Comparison of ENCODE assay signal across 17 cellular contexts in genomic region chr3:108437439-108437838, GRCh38.
DNase-seq lines count a peak whose midpoint lies in the region; ATAC-seq and TF ChIP-seq lines count a peak whose summit lies in the region.
"Had no signal": no experiment of that assay in that cellular context is flagged by ENCODE, and none has a peak within 500 bp of the region (broad histone marks: within the 10 kb centered on the region; RNA-seq: fewer than 3 reads in every experiment).

No MANE protein-coding gene starts in this region.

- DNase-seq in SHP77 treated with DMSO at 0.1 percent for 48 hours (lab: John Stamatoyannopoulos, UW): peak; percentile 1
- no peak for DNase-seq in SHP77 (lab: John Stamatoyannopoulos, UW)
- DNase-seq in NCI-H524 treated with DMSO at 0.1 percent for 48 hours (lab: John Stamatoyannopoulos, UW): peak; percentile 2
- DNase-seq in colonic mucosa: peak; percentile 85
- peak; percentile 67 for DNase-seq in transverse colon
- DNase-seq in stimulated activated CD4-positive, alpha-beta T cell treated with anti-CD3 and anti-CD28 coated beads, Interleukin-4, amount 100 ng/mL, for 4 hours: no peak
- no peak for DNase-seq in activated T-helper 1 cell treated with anti-CD3 and anti-CD28 coated beads, Interleukin-12 subunit alpha, Interleukin-12 subunit beta, Interleukin-2, Interleukin-4 antibody, amounts not matched to agents 30 ng/mL and 10 ng/mL and 1 ng/mL, durations not matched to agents 14 hours and 24 hours and 36 hours (ENCODE audit: low spot score)
- DNase-seq in effector memory CD8-positive, alpha-beta T cell: no peak
- DNase-seq: activated naive CD4-positive, alpha-beta T cell; brain microvascular endothelial cell; CD4-positive, alpha-beta T cell; left ventricle myocardium superior; naive thymus-derived CD4-positive, alpha-beta T cell; right lobe of liver; stimulated activated CD4-positive, alpha-beta T cell treated with anti-CD3 and anti-CD28 coated beads, Interleukin-4, amount 100 ng/mL, for 1 hour; WERI-Rb-1 had no signal

- no peak for TF ChIP-seq EP300 in transverse colon (IDR thresholded peaks at IDR 0.05; ENCODE audit: low read depth)

- no peaks in the 10 kb centered on the region for H3K36me3 Mint-ChIP-seq in activated T-helper 1 cell treated with anti-CD3 and anti-CD28 coated beads, Interleukin-12 subunit alpha, Interleukin-12 subunit beta, Interleukin-2, Interleukin-4 antibody, amounts not matched to agents 30 ng/mL and 10 ng/mL and 1 ng/mL, durations not matched to agents 14 hours and 24 hours and 36 hours (ENCODE audit: low read depth)
- no peaks in the 10 kb centered on the region for H3K36me3 Mint-ChIP-seq in effector memory CD8-positive, alpha-beta T cell (ENCODE audit: insufficient read depth)

- no peak overlapping the region for H3K4me3 Mint-ChIP-seq in activated T-helper 1 cell treated with anti-CD3 and anti-CD28 coated beads, Interleukin-12 subunit alpha, Interleukin-12 subunit beta, Interleukin-2, Interleukin-4 antibody, amounts not matched to agents 30 ng/mL and 10 ng/mL and 1 ng/mL, durations not matched to agents 14 hours and 24 hours and 36 hours
- H3K4me3 Mint-ChIP-seq in effector memory CD8-positive, alpha-beta T cell: no peak overlapping the region
- H3K4me3 Mint-ChIP-seq: CD4-positive, alpha-beta T cell; naive thymus-derived CD4-positive, alpha-beta T cell had no signal

- 32 to 47% methylated on average over 3 of the region's 3 CpGs for WGBS in transverse colon (ENCODE audit: low coverage in 1 of 2), 2 donors

- no peak for TF ChIP-seq POLR2A in transverse colon (IDR thresholded peaks at IDR 0.05)

- peaks cover 5% of the 10 kb centered on the region for H3K9me3 Mint-ChIP-seq in activated T-helper 1 cell treated with anti-CD3 and anti-CD28 coated beads, Interleukin-12 subunit alpha, Interleukin-12 subunit beta, Interleukin-2, Interleukin-4 antibody, amounts not matched to agents 30 ng/mL and 10 ng/mL and 1 ng/mL, durations not matched to agents 14 hours and 24 hours and 36 hours
- H3K9me3 Mint-ChIP-seq in effector memory CD8-positive, alpha-beta T cell: no peaks in the 10 kb centered on the region

- TF ChIP-seq CTCF in colonic mucosa (IDR thresholded peaks at IDR 0.05) (no peak), transverse colon (IDR thresholded peaks at IDR 0.05) (peak in 1 of 5 experiments; percentile 15)

- ATAC-seq in effector memory CD8-positive, alpha-beta T cell (replicated peaks): no peak
- ATAC-seq: left ventricle myocardium superior; naive thymus-derived CD4-positive, alpha-beta T cell; right lobe of liver had no signal

- H3K4me3 ChIP-seq in colonic mucosa: no peak overlapping the region
- no peak overlapping the region for H3K4me3 ChIP-seq in transverse colon
- H3K4me3 ChIP-seq: right lobe of liver, SK-N-MC had no signal

- H3K4me1 Mint-ChIP-seq in activated T-helper 1 cell treated with anti-CD3 and anti-CD28 coated beads, Interleukin-12 subunit alpha, Interleukin-12 subunit beta, Interleukin-2, Interleukin-4 antibody, amounts not matched to agents 30 ng/mL and 10 ng/mL and 1 ng/mL, durations not matched to agents 14 hours and 24 hours and 36 hours (ENCODE audit: low read depth): no peaks in the 10 kb centered on the region
- H3K4me1 Mint-ChIP-seq in effector memory CD8-positive, alpha-beta T cell (ENCODE audit: low read depth in 2 of 2): no peaks in the 10 kb centered on the region
- H3K4me1 Mint-ChIP-seq: naive thymus-derived CD4-positive, alpha-beta T cell had no signal

- in situ Hi-C loops in transverse colon (cut with MboI; ENCODE audit: low pct_ligation_motif_present in 1 of 4, low pct_unique_long_range_greater_than_20kb in 1 of 4, low sequenced_read_pairs in 3 of 4): no loop called here

- H3K27me3 Mint-ChIP-seq in activated T-helper 1 cell treated with anti-CD3 and anti-CD28 coated beads, Interleukin-12 subunit alpha, Interleukin-12 subunit beta, Interleukin-2, Interleukin-4 antibody, amounts not matched to agents 30 ng/mL and 10 ng/mL and 1 ng/mL, durations not matched to agents 14 hours and 24 hours and 36 hours (ENCODE audit: insufficient read depth): peaks cover 2% of the 10 kb centered on the region
- H3K27me3 Mint-ChIP-seq in effector memory CD8-positive, alpha-beta T cell: peaks cover 6 to 10% of the 10 kb centered on the region in 2 donors
- H3K27me3 Mint-ChIP-seq: CD4-positive, alpha-beta T cell had no signal

- no peaks in the 10 kb centered on the region for H3K36me3 ChIP-seq in colonic mucosa
- no peaks in the 10 kb centered on the region for H3K36me3 ChIP-seq in transverse colon
- H3K36me3 ChIP-seq: brain microvascular endothelial cell, right lobe of liver, WERI-Rb-1 had no signal

- intact Hi-C loops in colonic mucosa (cut with DNase I) (no loop called here), transverse colon (cut with DNase I; ENCODE audit: low total_unique reads) (no loop called here)
- intact Hi-C loops in activated T-helper 1 cell treated with anti-CD3 and anti-CD28 coated beads, Interleukin-12 subunit alpha, Interleukin-12 subunit beta, Interleukin-2, Interleukin-4 antibody, amounts not matched to agents 30 ng/mL and 10 ng/mL and 1 ng/mL, durations not matched to agents 14 hours and 24 hours and 36 hours (cut with micrococcal nuclease): no loop called here

- H3K27ac Mint-ChIP-seq in activated T-helper 1 cell treated with anti-CD3 and anti-CD28 coated beads, Interleukin-12 subunit alpha, Interleukin-12 subunit beta, Interleukin-2, Interleukin-4 antibody, amounts not matched to agents 30 ng/mL and 10 ng/mL and 1 ng/mL, durations not matched to agents 14 hours and 24 hours and 36 hours: no peak overlapping the region
- no peak overlapping the region for H3K27ac Mint-ChIP-seq in effector memory CD8-positive, alpha-beta T cell
- H3K27ac Mint-ChIP-seq: CD4-positive, alpha-beta T cell; naive thymus-derived CD4-positive, alpha-beta T cell had no signal

- H3K27me3 ChIP-seq in colonic mucosa (no peaks in the 10 kb centered on the region), transverse colon (no peaks in the 10 kb centered on the region)
- H3K27me3 ChIP-seq: brain microvascular endothelial cell, right lobe of liver had no signal

- H3K4me1 ChIP-seq in colonic mucosa: no peaks in the 10 kb centered on the region
- H3K4me1 ChIP-seq in transverse colon: peaks cover 0 to 11% (median 0%) of the 10 kb centered on the region in 4 donors
- H3K4me1 ChIP-seq: right lobe of liver had no signal

- peak overlapping the region; percentile 2 for H3K27ac ChIP-seq in colonic mucosa
- peak overlapping the region in 1 of 4 donors; percentile 26 for H3K27ac ChIP-seq in transverse colon
- H3K27ac ChIP-seq: brain microvascular endothelial cell, right lobe of liver, SK-N-MC, WERI-Rb-1 had no signal

- H3K9me3 ChIP-seq in colonic mucosa (no peaks in the 10 kb centered on the region), transverse colon (peaks cover 0 to 3% of the 10 kb centered on the region in 2 donors)
- H3K9me3 ChIP-seq: right lobe of liver had no signal

- no peak overlapping the region for H3K9ac ChIP-seq in colonic mucosa (ENCODE audit: low read depth in 2 of 2, low read length in 2 of 2)

Comparison
In these comparisons a context has a peak if more than half of its experiments do, and no peak if none do; other contexts are left out.
1. DNase-seq: peak in SHP77 treated with DMSO at 0.1 percent for 48 hours (single experiment), NCI-H524 treated with DMSO at 0.1 percent for 48 hours (single experiment), colonic mucosa (single experiment) and transverse colon (single experiment); none in SHP77 (0 of 2), stimulated activated CD4-positive, alpha-beta T cell treated with anti-CD3 and anti-CD28 coated beads, Interleukin-4, amount 100 ng/mL, for 4 hours (0 of 2), activated T-helper 1 cell treated with anti-CD3 and anti-CD28 coated beads, Interleukin-12 subunit alpha, Interleukin-12 subunit beta, Interleukin-2, Interleukin-4 antibody, amounts not matched to agents 30 ng/mL and 10 ng/mL and 1 ng/mL, durations not matched to agents 14 hours and 24 hours and 36 hours (single experiment) and effector memory CD8-positive, alpha-beta T cell (0 of 3).